In the genomic region with DNA sequence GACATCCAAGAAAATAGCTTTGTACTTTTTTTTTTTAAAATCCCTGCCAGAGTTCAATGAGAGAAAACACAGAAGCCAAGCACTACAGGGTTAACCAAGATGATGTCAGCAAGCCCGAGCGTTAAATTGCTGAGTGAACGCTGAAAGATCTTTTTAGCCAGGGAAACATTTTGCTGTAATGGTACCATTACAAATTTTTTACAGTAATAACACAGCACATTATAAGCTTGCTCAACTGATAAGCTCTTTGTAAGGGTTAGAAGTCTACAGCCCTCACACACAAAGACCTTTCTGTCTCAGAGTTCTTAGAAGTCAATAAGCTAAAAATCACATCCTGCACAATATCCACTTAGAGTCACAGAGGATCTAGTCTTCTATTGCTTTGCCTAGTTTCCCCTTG, we compare ENCODE assay signal across 20 cellular contexts. TPM values are rescaled to one million over a fixed set of nuclear protein-coding genes. Genes with fewer than 3 reads are reported as not detected.
DNase-seq lines count a peak whose midpoint lies in the region; ATAC-seq, FAIRE-seq and TF ChIP-seq lines count a peak whose summit lies in the region.
"Had no signal": no experiment of that assay in that cellular context is flagged by ENCODE, and none has a peak within 500 bp of the region (broad histone marks: within the 10 kb centered on the region; RNA-seq: fewer than 3 reads in every experiment).

No MANE protein-coding gene starts in this region.

- no peak for TF ChIP-seq POLR2A in ovary (IDR thresholded peaks at IDR 0.05)

- H3K9me3 Mint-ChIP-seq in activated CD8-positive, alpha-beta T cell treated with anti-CD3 and anti-CD28 coated beads, Interleukin-2, amount 10 ng/mL, durations not matched to agents 7 days and 5 days (ENCODE audit: insufficient read depth): no peaks in the 10 kb centered on the region
- H3K9me3 Mint-ChIP-seq in activated CD8-positive, alpha-beta T cell treated with anti-CD3 and anti-CD28 coated beads for 36 hours: no peaks in the 10 kb centered on the region
- H3K9me3 Mint-ChIP-seq in activated naive CD8-positive, alpha-beta T cell treated with anti-CD3 and anti-CD28 coated beads for 36 hours: no peaks in the 10 kb centered on the region
- H3K9me3 Mint-ChIP-seq: activated CD4-positive, alpha-beta memory T cell treated with anti-CD3 and anti-CD28 coated beads, Interleukin-2, amount 10 ng/mL, durations not matched to agents 7 days and 5 days; CD8-positive, alpha-beta T cell had no signal

- H3K4me1 ChIP-seq in heart right ventricle (peaks cover 0 to 83% (median 24%) of the 10 kb centered on the region in 9 donors), pancreas (peaks cover 0 to 8% (median 0%) of the 10 kb centered on the region in 3 donors), ovary (ENCODE audit: insufficient read depth) (peaks cover 21% of the 10 kb centered on the region)

- peak overlapping the region; percentile 36 for H3K27ac Mint-ChIP-seq in activated CD8-positive, alpha-beta T cell treated with anti-CD3 and anti-CD28 coated beads, Interleukin-2, amount 10 ng/mL, durations not matched to agents 7 days and 5 days
- no peak overlapping the region for H3K27ac Mint-ChIP-seq in activated CD8-positive, alpha-beta T cell treated with anti-CD3 and anti-CD28 coated beads for 36 hours
- peak overlapping the region; percentile 12 for H3K27ac Mint-ChIP-seq in activated naive CD8-positive, alpha-beta T cell treated with anti-CD3 and anti-CD28 coated beads for 36 hours
- H3K27ac Mint-ChIP-seq: activated CD4-positive, alpha-beta memory T cell treated with anti-CD3 and anti-CD28 coated beads, Interleukin-2, amount 10 ng/mL, durations not matched to agents 7 days and 5 days; CD8-positive, alpha-beta T cell had no signal

- CTCF ChIA-PET in activated CD8-positive, alpha-beta T cell treated with anti-CD3 and anti-CD28 coated beads, Interleukin-2, amount 10 ng/mL, durations not matched to agents 7 days and 5 days (lab: Charles Lee): interaction anchor here (1.2 kb wide), 2 partner anchors 13 to 18 kb away, joined by 3 to 9 read pairs; no protein-coding TSS in a partner anchor
- CTCF ChIA-PET in activated CD8-positive, alpha-beta T cell treated with anti-CD3 and anti-CD28 coated beads for 36 hours (lab: Charles Lee): interaction anchor here (1.3 kb wide), 1 partner anchor 10 kb away, joined by 3 read pairs; no protein-coding TSS in a partner anchor

- POLR2A ChIA-PET in activated CD8-positive, alpha-beta T cell treated with anti-CD3 and anti-CD28 coated beads, Interleukin-2, amount 10 ng/mL, durations not matched to agents 7 days and 5 days (lab: Charles Lee): interaction anchor here (1.1 kb wide), 1 partner anchor 20 kb away, joined by 3 read pairs; no protein-coding TSS in a partner anchor
- POLR2A ChIA-PET in activated CD8-positive, alpha-beta T cell treated with anti-CD3 and anti-CD28 coated beads for 36 hours (lab: Charles Lee): interaction anchor here (0.8 to 1.2 kb wide), 3 partner anchors 17 to 46 kb away, joined by 3 to 4 read pairs (median 3); no protein-coding TSS in a partner anchor

- H3K4me1 Mint-ChIP-seq in activated CD8-positive, alpha-beta T cell treated with anti-CD3 and anti-CD28 coated beads, Interleukin-2, amount 10 ng/mL, durations not matched to agents 7 days and 5 days (ENCODE audit: low read depth): peaks cover 64% of the 10 kb centered on the region
- peaks cover 64% of the 10 kb centered on the region for H3K4me1 Mint-ChIP-seq in activated CD8-positive, alpha-beta T cell treated with anti-CD3 and anti-CD28 coated beads for 36 hours (ENCODE audit: low read depth)
- peaks cover 55% of the 10 kb centered on the region for H3K4me1 Mint-ChIP-seq in activated naive CD8-positive, alpha-beta T cell treated with anti-CD3 and anti-CD28 coated beads for 36 hours

- no peak for TF ChIP-seq CTCF in activated CD8-positive, alpha-beta T cell treated with anti-CD3 and anti-CD28 coated beads for 36 hours (IDR thresholded peaks at IDR 0.05)
- no peak for TF ChIP-seq CTCF in heart right ventricle (IDR thresholded peaks at IDR 0.05)
- TF ChIP-seq CTCF in pancreas (IDR thresholded peaks at IDR 0.05): no peak
- no peak for TF ChIP-seq CTCF in ovary (IDR thresholded peaks at IDR 0.05)

- peak overlapping the region in 3 of 10 donors; percentile 2 to 44 (median 24) for H3K27ac ChIP-seq in heart right ventricle
- H3K27ac ChIP-seq in pancreas: no peak overlapping the region
- no peak overlapping the region for H3K27ac ChIP-seq in ovary

- H3K9me3 ChIP-seq in heart right ventricle: no peaks in the 10 kb centered on the region
- H3K9me3 ChIP-seq in pancreas: no peaks in the 10 kb centered on the region
- H3K9me3 ChIP-seq in ovary: no peaks in the 10 kb centered on the region
- H3K9me3 ChIP-seq: testis had no signal

- H3K4me3 ChIP-seq in heart right ventricle (no peak overlapping the region), pancreas (no peak overlapping the region), ovary (no peak overlapping the region)
- H3K4me3 ChIP-seq: testis had no signal

- 24 to 26% methylated on average over 3 of the region's 3 CpGs for WGBS in heart right ventricle, 2 donors
- 26 to 30% methylated on average over 3 of the region's 3 CpGs for WGBS in pancreas, 2 donors
- 4 to 5% (median 4%) methylated on average over 3 of the region's 3 CpGs for WGBS in ovary, 3 donors

- H3K36me3 ChIP-seq in heart right ventricle (peaks cover 0 to 73% (median 0%) of the 10 kb centered on the region in 9 donors), pancreas (no peaks in the 10 kb centered on the region), ovary (no peaks in the 10 kb centered on the region)

- no peak for FAIRE-seq in pancreas (lab: Jason Lieb, UNC)
- FAIRE-seq: kidney had no signal

- TF ChIP-seq EP300 in ovary (IDR thresholded peaks at IDR 0.05): no peak

- H3K27me3 ChIP-seq in heart right ventricle: no peaks in the 10 kb centered on the region
- no peaks in the 10 kb centered on the region for H3K27me3 ChIP-seq in pancreas
- H3K27me3 ChIP-seq in ovary: no peaks in the 10 kb centered on the region
- H3K27me3 ChIP-seq: testis had no signal

- intact Hi-C loops in activated CD8-positive, alpha-beta T cell treated with anti-CD3 and anti-CD28 coated beads for 36 hours (cut with micrococcal nuclease): no loop called here
- intact Hi-C loops in heart right ventricle (cut with DNase I) (no loop called here), pancreas (cut with DNase I) (no loop called here), ovary (cut with DNase I) (no loop called here)

- no peak for ATAC-seq in activated CD8-positive, alpha-beta T cell treated with anti-CD3 and anti-CD28 coated beads, Interleukin-2, amount 10 ng/mL, durations not matched to agents 7 days and 5 days
- ATAC-seq in activated CD8-positive, alpha-beta T cell treated with anti-CD3 and anti-CD28 coated beads for 36 hours: no peak
- ATAC-seq in heart right ventricle (peak in 6 of 8 donors; percentile 25 to 59 (median 36)), pancreas (peak in 3 of 4 donors; percentile 14 to 39 (median 37))
- ATAC-seq: CD8-positive, alpha-beta T cell had no signal

- no peak for DNase-seq in activated CD8-positive, alpha-beta T cell treated with anti-CD3 and anti-CD28 coated beads, Interleukin-2, amount 10 ng/mL, durations not matched to agents 7 days and 5 days
- no peak for DNase-seq in activated CD8-positive, alpha-beta T cell treated with anti-CD3 and anti-CD28 coated beads for 36 hours
- no peak for DNase-seq in activated naive CD8-positive, alpha-beta T cell treated with anti-CD3 and anti-CD28 coated beads for 36 hours
- DNase-seq in heart right ventricle (no peak), pancreas (no peak), NAMALWA (ENCODE audit: low spot score) (no peak), activated gamma-delta T cell (lab: John Stamatoyannopoulos, UW) (no peak), ovary (no peak)
- DNase-seq: activated CD4-positive, alpha-beta memory T cell treated with anti-CD3 and anti-CD28 coated beads, Interleukin-2, amount 10 ng/mL, durations not matched to agents 7 days and 5 days; activated naive CD4-positive, alpha-beta T cell treated with Interleukin-2 at 50 U/mL for 16 hours; CD8-positive, alpha-beta T cell; cerebellar nuclear complex; H7; kidney; NCI-H1092; NCI-H2171 treated with DMSO at 0.1 percent for 48 hours; retina; SHP77; stimulated activated CD4-positive, alpha-beta T cell treated with anti-CD3 and anti-CD28 coated beads, Interleukin-2, amount 100 ng/mL, for 24 hours; testis had no signal

- H3K27me3 Mint-ChIP-seq in activated CD8-positive, alpha-beta T cell treated with anti-CD3 and anti-CD28 coated beads, Interleukin-2, amount 10 ng/mL, durations not matched to agents 7 days and 5 days (ENCODE audit: low read depth): no peaks in the 10 kb centered on the region
- no peaks in the 10 kb centered on the region for H3K27me3 Mint-ChIP-seq in activated CD8-positive, alpha-beta T cell treated with anti-CD3 and anti-CD28 coated beads for 36 hours
- no peaks in the 10 kb centered on the region for H3K27me3 Mint-ChIP-seq in activated naive CD8-positive, alpha-beta T cell treated with anti-CD3 and anti-CD28 coated beads for 36 hours
- H3K27me3 Mint-ChIP-seq: activated CD4-positive, alpha-beta memory T cell treated with anti-CD3 and anti-CD28 coated beads, Interleukin-2, amount 10 ng/mL, durations not matched to agents 7 days and 5 days had no signal

- H3K36me3 Mint-ChIP-seq in activated CD8-positive, alpha-beta T cell treated with anti-CD3 and anti-CD28 coated beads, Interleukin-2, amount 10 ng/mL, durations not matched to agents 7 days and 5 days (ENCODE audit: low read depth): peaks cover 58% of the 10 kb centered on the region
- peaks cover 54% of the 10 kb centered on the region for H3K36me3 Mint-ChIP-seq in activated CD8-positive, alpha-beta T cell treated with anti-CD3 and anti-CD28 coated beads for 36 hours (ENCODE audit: low read depth)
- H3K36me3 Mint-ChIP-seq in activated naive CD8-positive, alpha-beta T cell treated with anti-CD3 and anti-CD28 coated beads for 36 hours: peaks cover 30% of the 10 kb centered on the region

- no peak overlapping the region for H3K4me3 Mint-ChIP-seq in activated CD8-positive, alpha-beta T cell treated with anti-CD3 and anti-CD28 coated beads, Interleukin-2, amount 10 ng/mL, durations not matched to agents 7 days and 5 days
- H3K4me3 Mint-ChIP-seq in activated CD8-positive, alpha-beta T cell treated with anti-CD3 and anti-CD28 coated beads for 36 hours: no peak overlapping the region
- no peak overlapping the region for H3K4me3 Mint-ChIP-seq in activated naive CD8-positive, alpha-beta T cell treated with anti-CD3 and anti-CD28 coated beads for 36 hours
- H3K4me3 Mint-ChIP-seq: activated CD4-positive, alpha-beta memory T cell treated with anti-CD3 and anti-CD28 coated beads, Interleukin-2, amount 10 ng/mL, durations not matched to agents 7 days and 5 days; CD8-positive, alpha-beta T cell had no signal

RNA-seq across cellular contexts. Expression of a gene that starts 30.0 kb away (rescaled TPM):
- 10 to 100 TPM; 44.6 to 46.4 TPM for total RNA-seq in activated CD8-positive, alpha-beta T cell treated with anti-CD3 and anti-CD28 coated beads, Interleukin-2, amount 10 ng/mL, durations not matched to agents 7 days and 5 days
- total RNA-seq in activated CD8-positive, alpha-beta T cell treated with anti-CD3 and anti-CD28 coated beads for 36 hours: 10 to 100 TPM; 57.9 to 58.3 TPM
- 10 to 100 TPM; 35.5 to 37.0 TPM for total RNA-seq in activated naive CD8-positive, alpha-beta T cell treated with anti-CD3 and anti-CD28 coated beads for 36 hours
- total RNA-seq in heart right ventricle (10 to 100 TPM in 8 of 10 donors, 1 to 10 TPM in 2; 9.7 to 35.1 (median 15.7) TPM), pancreas (10 to 100 TPM in 1 of 6 donors, 1 to 10 TPM in 5; 4.6 to 11.2 (median 6.6) TPM), ovary (10 to 100 TPM; 23.0 to 69.9 (median 33.1) TPM)
- polyA plus RNA-seq in heart right ventricle (10 to 100 TPM in 1 of 2 donors, 1 to 10 TPM in 1; 6.9 to 11.3 TPM), pancreas (1 to 10 TPM; 3.4 to 4.9 TPM), ovary (10 to 100 TPM; 24.4 to 33.0 TPM)

RNA-seq across cellular contexts. Expression of a gene that starts 55.4 kb away (rescaled TPM):
- 10 to 100 TPM; 29.8 to 32.2 TPM for total RNA-seq in activated CD8-positive, alpha-beta T cell treated with anti-CD3 and anti-CD28 coated beads, Interleukin-2, amount 10 ng/mL, durations not matched to agents 7 days and 5 days
- 10 to 100 TPM; 18.8 to 21.6 TPM for total RNA-seq in activated CD8-positive, alpha-beta T cell treated with anti-CD3 and anti-CD28 coated beads for 36 hours
- total RNA-seq in activated naive CD8-positive, alpha-beta T cell treated with anti-CD3 and anti-CD28 coated beads for 36 hours: 10 to 100 TPM; 27.3 to 29.4 TPM
- total RNA-seq in heart right ventricle (10 to 100 TPM; 28.4 to 90.6 (median 42.7) TPM), pancreas (10 to 100 TPM; 26.6 to 50.4 (median 36.1) TPM), ovary (10 to 100 TPM; 36.9 to 61.7 (median 42.7) TPM)
- polyA plus RNA-seq in heart right ventricle (100 to 1,000 TPM in 1 of 2 donors, 10 to 100 TPM in 1; 48.4 to 192 TPM), pancreas (10 to 100 TPM; 50.3 to 72.7 TPM), ovary (10 to 100 TPM; 56.4 to 83.2 TPM)

Comparison
In these comparisons a context has a peak if more than half of its experiments do, and no peak if none do; other contexts are left out.
1. ATAC-seq: peak in heart right ventricle (6 of 8) and pancreas (3 of 4); none in activated CD8-positive, alpha-beta T cell treated with anti-CD3 and anti-CD28 coated beads, Interleukin-2, amount 10 ng/mL, durations not matched to agents 7 days and 5 days (single experiment) and activated CD8-positive, alpha-beta T cell treated with anti-CD3 and anti-CD28 coated beads for 36 hours (single experiment).